Comparison of ENCODE assay signal across 8 cellular contexts in genomic region chr17:3722716-3723115, GRCh38. TPM values are rescaled to one million over a fixed set of nuclear protein-coding genes. Genes with fewer than 3 reads are reported as not detected.
DNase-seq lines count a peak whose midpoint lies in the region; ATAC-seq and TF ChIP-seq lines count a peak whose summit lies in the region.

No MANE protein-coding gene starts in this region.

- H3K36me3 ChIP-seq in right atrium auricular region = peaks cover 17% of the 10 kb centered on the region
- peaks cover 6 to 20% of the 10 kb centered on the region in 2 experiments for H3K36me3 ChIP-seq in mesenchymal stem cell (ENCODE audit: control insufficient read depth in 1 of 2, insufficient read depth in 2 of 2, low read depth in 1 of 2, low read length in 2 of 2)
- H3K36me3 ChIP-seq in vagina = peaks cover 0 to 23% of the 10 kb centered on the region in 2 donors

- no peaks in the 10 kb centered on the region for H3K27me3 Mint-ChIP-seq in MCF 10A (ENCODE audit: insufficient read depth, unreplicated experiment)

- H2AFZ ChIP-seq in mesenchymal stem cell (ENCODE audit: low read depth, low read length) = no peak overlapping the region

- H3K4me1 ChIP-seq in right atrium auricular region = peaks cover 0 to 27% of the 10 kb centered on the region in 2 donors
- peaks cover 18% of the 10 kb centered on the region for H3K4me1 ChIP-seq in mesenchymal stem cell (ENCODE audit: control insufficient read depth, insufficient read depth, low read depth, low read length)
- H3K4me1 ChIP-seq in vagina = peaks cover 48% of the 10 kb centered on the region

- no peak overlapping the region for H3K18ac ChIP-seq in mesenchymal stem cell (ENCODE audit: low read depth in 1 of 2, low read length in 2 of 2)

- POLR2A ChIA-PET in MCF 10A (lab: Yijun Ruan, JAX) = interaction anchor here (0.6 to 2.4 kb wide), 11 partner anchors 9 to 167 kb away, joined by 3 to 27 read pairs (median 5); partner anchors contain the start of genes CTNS, NCBP3, P2RX5 and SHPK

- H4K8ac ChIP-seq in mesenchymal stem cell (ENCODE audit: low read length) = no peak overlapping the region

- peak overlapping the region; percentile 87 to 92 for H3K27ac ChIP-seq in right atrium auricular region
- peak overlapping the region; percentile 63 for H3K27ac ChIP-seq in mesenchymal stem cell (ENCODE audit: low read length, poor library complexity, severe bottlenecking)
- H3K27ac ChIP-seq in vagina = peak overlapping the region; percentile 85

- TF ChIP-seq CTCF in right atrium auricular region (IDR thresholded peaks at IDR 0.05) (no peak), MCF 10A (IDR thresholded peaks at IDR 0.05; ENCODE audit: unreplicated experiment) (no peak), vagina (IDR thresholded peaks at IDR 0.05) (no peak)

- H3K79me1 ChIP-seq in mesenchymal stem cell (replicated peaks; ENCODE audit: low read length, poor library complexity, severe bottlenecking) = peaks cover 31% of the 10 kb centered on the region

- H2BK12ac ChIP-seq in mesenchymal stem cell (ENCODE audit: low read length in 2 of 2) = peak overlapping the region in 1 of 2 experiments; percentile 15

- peak overlapping the region; percentile 56 for H3K4me2 ChIP-seq in mesenchymal stem cell (ENCODE audit: low read length, poor library complexity, severe bottlenecking)

- TF ChIP-seq POLR2A in vagina (IDR thresholded peaks at IDR 0.05) = no peak

- ATAC-seq in Right ventricle myocardium superior (ENCODE audit: poor library complexity) = no peak
- no peak for ATAC-seq in GM19452 (IDR thresholded peaks at IDR 0.05; ENCODE audit: unreplicated experiment)
- ATAC-seq in GM18502 (IDR thresholded peaks at IDR 0.05; ENCODE audit: poor library complexity, unreplicated experiment) = no peak

- H3K4me3 ChIP-seq in right atrium auricular region (peak overlapping the region; percentile 72 to 75), mesenchymal stem cell (ENCODE audit: insufficient read depth in 1 of 2, low read depth in 1 of 2, low read length in 2 of 2) (peak overlapping the region in 1 of 2 experiments; percentile 85), vagina (peak overlapping the region; percentile 74 to 76)

- DNase-seq in right atrium auricular region (ENCODE audit: low spot score) (no peak), Right ventricle myocardium superior (no peak), MCF 10A (ENCODE audit: unreplicated experiment) (peak; percentile 25), mesenchymal stem cell (peak; percentile 17), vagina (ENCODE audit: extremely low spot score in 2 of 2) (no peak), anterior cingulate cortex (lab: John Stamatoyannopoulos, UW) (no peak)

- H4K91ac ChIP-seq in mesenchymal stem cell (ENCODE audit: low read length) = no peak overlapping the region

- peak overlapping the region; percentile 93 for H3K9ac ChIP-seq in mesenchymal stem cell (ENCODE audit: low read length)

- peak overlapping the region; percentile 75 for H3K4me3 Mint-ChIP-seq in MCF 10A (ENCODE audit: unreplicated experiment)

- H3K14ac ChIP-seq in mesenchymal stem cell (ENCODE audit: low read length in 2 of 2) = no peak overlapping the region

- H3K27me3 ChIP-seq in right atrium auricular region (no peaks in the 10 kb centered on the region), mesenchymal stem cell (ENCODE audit: control insufficient read depth in 1 of 2, insufficient read depth in 1 of 2, low read length in 2 of 2) (no peaks in the 10 kb centered on the region), vagina (no peaks in the 10 kb centered on the region)

- no peak overlapping the region for H2BK120ac ChIP-seq in mesenchymal stem cell (ENCODE audit: low read depth, low read length)

- no peak overlapping the region for H2AK5ac ChIP-seq in mesenchymal stem cell (ENCODE audit: low read length, severe bottlenecking)

- 63% methylated on average over 6 of the region's 6 CpGs for WGBS in mesenchymal stem cell

- H3K36me3 Mint-ChIP-seq in MCF 10A (ENCODE audit: insufficient read depth, unreplicated experiment) = peaks cover 34% of the 10 kb centered on the region

- peak overlapping the region; percentile 20 for H3K27ac Mint-ChIP-seq in MCF 10A (ENCODE audit: low read depth, unreplicated experiment)

- H3K9me3 ChIP-seq in right atrium auricular region = no peaks in the 10 kb centered on the region
- no peaks in the 10 kb centered on the region for H3K9me3 ChIP-seq in mesenchymal stem cell (ENCODE audit: control insufficient read depth, low read length)
- no peaks in the 10 kb centered on the region for H3K9me3 ChIP-seq in vagina

- H2BK15ac ChIP-seq in mesenchymal stem cell (ENCODE audit: low read depth, poor library complexity, severe bottlenecking) = no peak overlapping the region

- no peak overlapping the region for H2BK5ac ChIP-seq in mesenchymal stem cell (ENCODE audit: low read depth, low read length, poor library complexity, severe bottlenecking)

- no peak overlapping the region for H3K23ac ChIP-seq in mesenchymal stem cell (ENCODE audit: low read length in 2 of 2)

- peaks cover 33% of the 10 kb centered on the region for H3K4me1 Mint-ChIP-seq in MCF 10A (ENCODE audit: insufficient read depth, unreplicated experiment)

- no TSS peak for BruUV-seq in MCF 10A (replicated peaks; lab: Mats Ljungman, UMichigan)

- intact Hi-C loops in Right ventricle myocardium superior (cut with DNase I) = no loop called here
- intact Hi-C loops in MCF 10A (cut with micrococcal nuclease) = no loop called here
- intact Hi-C loops in vagina (cut with DNase I) = no loop called here

- no peaks in the 10 kb centered on the region for H3K9me3 Mint-ChIP-seq in MCF 10A (ENCODE audit: unreplicated experiment)

- CTCF ChIA-PET in MCF 10A (lab: Yijun Ruan, JAX) = interaction anchor here (0.8 to 2.9 kb wide), 6 partner anchors 10 to 124 kb away, joined by 3 to 28 read pairs (median 4); no protein-coding TSS in a partner anchor

- peak overlapping the region in 1 of 2 experiments; percentile 68 for H3K4ac ChIP-seq in mesenchymal stem cell (ENCODE audit: low read depth in 1 of 2, low read length in 2 of 2)

RNA-seq across cellular contexts. Expression of gene HASPIN, which starts 1.0 kb away (rescaled TPM):
- total RNA-seq in right atrium auricular region (not detected), Right ventricle myocardium superior (0.13 TPM), MCF 10A (2022) (3.7 and 6.4 TPM in 2 replicates), vagina (0.74 TPM)
- polyA plus RNA-seq in mesenchymal stem cell (2013, experiment 1 of 2) = 1.4 TPM
- 1.4 TPM for polyA plus RNA-seq in mesenchymal stem cell (2013, experiment 2 of 2)

RNA-seq across cellular contexts. Expression of gene P2RX5, which starts 26.8 kb away (rescaled TPM):
- total RNA-seq in right atrium auricular region (1 to 10 TPM; 5.4 to 8.1 TPM), Right ventricle myocardium superior (13.0 TPM), MCF 10A (2022) (4.8 and 4.9 TPM in 2 replicates), vagina (1.7 TPM)
- 0.35 TPM for polyA plus RNA-seq in mesenchymal stem cell (2013, experiment 1 of 2)
- 0.30 TPM for polyA plus RNA-seq in mesenchymal stem cell (2013, experiment 2 of 2)

RNA-seq across cellular contexts. Expression of gene EMC6, which starts 54.1 kb away (rescaled TPM):
- total RNA-seq in right atrium auricular region (10 to 100 TPM; 19.1 to 22.2 TPM), Right ventricle myocardium superior (64.6 TPM), MCF 10A (2022) (72.2 and 78.5 TPM in 2 replicates), vagina (18.9 TPM)
- 102 TPM for polyA plus RNA-seq in mesenchymal stem cell (2013, experiment 1 of 2)
- 107 TPM for polyA plus RNA-seq in mesenchymal stem cell (2013, experiment 2 of 2)

RNA-seq across cellular contexts. Expression of gene TAX1BP3, which starts 54.3 kb away (rescaled TPM):
- 100 to 1,000 TPM; 212 to 227 TPM for total RNA-seq in right atrium auricular region
- 149 TPM for total RNA-seq in Right ventricle myocardium superior
- 130 and 147 TPM in 2 replicates for total RNA-seq in MCF 10A (2022)
- polyA plus RNA-seq in mesenchymal stem cell (2013, experiment 1 of 2) = 119 TPM
- 117 TPM for polyA plus RNA-seq in mesenchymal stem cell (2013, experiment 2 of 2)
- 78.1 TPM for total RNA-seq in vagina

Comparison
In these comparisons a context has a peak if more than half of its experiments do, and no peak if none do; other contexts are left out.
1. DNase-seq: peak in MCF 10A (single experiment) and mesenchymal stem cell (single experiment); none in right atrium auricular region (single experiment), Right ventricle myocardium superior (single experiment), vagina (0 of 2) and anterior cingulate cortex (0 of 58).
2. Peak in every context shown above with its lines, with median percentiles within 50 percentile points of each other: H3K27ac ChIP-seq.